ENCODE assay signal across 1 cellular context in genomic region chr16:3596101-3596861, GRCh38.
TF ChIP-seq lines count a peak whose summit lies in the region.

No MANE protein-coding gene starts in this region.

TF ChIP-seq in HepG2, 621 proteins besides CTCF, POLR2A, EP300 and RAD21 (continued from another document and continues in another):
- TF ChIP-seq, protein P1, sequence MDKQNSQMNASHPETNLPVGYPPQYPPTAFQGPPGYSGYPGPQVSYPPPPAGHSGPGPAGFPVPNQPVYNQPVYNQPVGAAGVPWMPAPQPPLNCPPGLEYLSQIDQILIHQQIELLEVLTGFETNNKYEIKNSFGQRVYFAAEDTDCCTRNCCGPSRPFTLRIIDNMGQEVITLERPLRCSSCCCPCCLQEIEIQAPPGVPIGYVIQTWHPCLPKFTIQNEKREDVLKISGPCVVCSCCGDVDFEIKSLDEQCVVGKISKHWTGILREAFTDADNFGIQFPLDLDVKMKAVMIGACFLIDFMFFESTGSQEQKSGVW (CRISPR knock-in tag; IDR thresholded peaks at IDR 0.05; ENCODE audit: borderline replicate concordance) = no peak
- TF ChIP-seq CENPT (CRISPR knock-in tag; IDR thresholded peaks at IDR 0.05; ENCODE audit: low read depth) (peak; percentile 37; the same call in 1 of the 2 replicates), HNF4G (IDR thresholded peaks at IDR 0.05; ENCODE audit: borderline replicate concordance, low read depth, low read length) (peak; percentile 36), HNF4G (CRISPR knock-in tag; IDR thresholded peaks at IDR 0.05; ENCODE audit: borderline replicate concordance, low read depth) (no peak), HMGA1 (CRISPR knock-in tag; conservative IDR thresholded peaks at IDR 0.05) (no peak), ZNF3 (CRISPR knock-in tag; IDR thresholded peaks at IDR 0.05) (0 out of 2 replicates have a peak, but pooled peaks have one; percentile 46), ZBTB38 (CRISPR knock-in tag; IDR thresholded peaks at IDR 0.05) (no peak; the same call in 1 of the 2 replicates), AGO1 (IDR thresholded peaks at IDR 0.05; ENCODE audit: low read depth, low read length, poor library complexity, severe bottlenecking) (no peak), ZNF557 (CRISPR knock-in tag; IDR thresholded peaks at IDR 0.05) (peak; percentile 66; the same call in 1 of the 2 replicates), ZFYVE20 (CRISPR knock-in tag; IDR thresholded peaks at IDR 0.05; ENCODE audit: borderline replicate concordance, low read depth) (0 out of 2 replicates have a peak, but pooled peaks have one; percentile 32), TBX3 (IDR thresholded peaks at IDR 0.05; ENCODE audit: borderline replicate concordance) (peak; percentile 24; the same call in 1 of the 2 replicates), HOXA9 (CRISPR knock-in tag; IDR thresholded peaks at IDR 0.05; ENCODE audit: borderline replicate concordance) (no peak), GATAD2A (CRISPR knock-in tag; IDR thresholded peaks at IDR 0.05) (peak; percentile 90), ZSCAN25 (CRISPR knock-in tag; IDR thresholded peaks at IDR 0.05) (peak; percentile 75; the same call in 1 of the 2 replicates), NR2C2 (CRISPR knock-in tag; IDR thresholded peaks at IDR 0.05; ENCODE audit: borderline replicate concordance) (peak; percentile 42; the same call in 1 of the 2 replicates), HMG20B (CRISPR knock-in tag; conservative IDR thresholded peaks at IDR 0.05) (no peak), ZNF17 (CRISPR knock-in tag; IDR thresholded peaks at IDR 0.05) (no peak), KDM6A (CRISPR knock-in tag; IDR thresholded peaks at IDR 0.05; ENCODE audit: low read depth) (peak; percentile 76), PITX1 (CRISPR knock-in tag; IDR thresholded peaks at IDR 0.05) (peak; percentile 91), PHF20 (CRISPR knock-in tag; IDR thresholded peaks at IDR 0.05) (no peak), NR2F6 (IDR thresholded peaks at IDR 0.05) (peak; percentile 55; the same call in 1 of the 2 replicates), NR2F6 (CRISPR knock-in tag; IDR thresholded peaks at IDR 0.05) (peak; percentile 82), ZBTB49 (CRISPR knock-in tag; IDR thresholded peaks at IDR 0.05; ENCODE audit: borderline replicate concordance) (no peak), ZNF558 (CRISPR knock-in tag; IDR thresholded peaks at IDR 0.05; ENCODE audit: borderline replicate concordance) (no peak), MYC (CRISPR knock-in tag; IDR thresholded peaks at IDR 0.05; ENCODE audit: borderline replicate concordance) (peak; percentile 79), SP4 (CRISPR knock-in tag; IDR thresholded peaks at IDR 0.05) (peak; percentile 58; the same call in 1 of the 2 replicates), MXI1 (IDR thresholded peaks at IDR 0.05; ENCODE audit: borderline replicate concordance, low read depth, low read length) (peak; percentile 63; the same call in 1 of the 3 replicates), RFXAP (CRISPR knock-in tag; IDR thresholded peaks at IDR 0.05; ENCODE audit: borderline replicate concordance) (peak; percentile 67; the same call in 1 of the 2 replicates), MTF1 (CRISPR knock-in tag; IDR thresholded peaks at IDR 0.05) (peak; percentile 54; the same call in 1 of the 2 replicates), ZNF781 (CRISPR knock-in tag; IDR thresholded peaks at IDR 0.05; ENCODE audit: borderline replicate concordance, not compliant biosample characterization) (peak; percentile 78), GMEB2 (CRISPR knock-in tag; IDR thresholded peaks at IDR 0.05; ENCODE audit: low read depth) (no peak), TP53 (CRISPR knock-in tag; conservative IDR thresholded peaks at IDR 0.05) (0 out of 2 replicates have a peak, but pooled peaks have one; percentile 63), ZNF33B (CRISPR knock-in tag; IDR thresholded peaks at IDR 0.05) (no peak), HHEX (CRISPR knock-in tag; IDR thresholded peaks at IDR 0.05) (peak; percentile 71; the same call in 1 of the 2 replicates), ZMYM2 (CRISPR knock-in tag; IDR thresholded peaks at IDR 0.05) (peak; percentile 42; the same call in 1 of the 2 replicates), NR2F2 (IDR thresholded peaks at IDR 0.05; ENCODE audit: borderline replicate concordance, low read depth) (peak; percentile 25; the same call in 1 of the 2 replicates), ARID5B (CRISPR knock-in tag; IDR thresholded peaks at IDR 0.05) (peak; percentile 94), MIER2 (CRISPR knock-in tag; IDR thresholded peaks at IDR 0.05) (peak; percentile 70; the same call in 1 of the 2 replicates), EEA1 (CRISPR knock-in tag; IDR thresholded peaks at IDR 0.05; ENCODE audit: borderline replicate concordance) (0 out of 2 replicates have a peak, but pooled peaks have one; percentile 49), ZNF572 (CRISPR knock-in tag; IDR thresholded peaks at IDR 0.05) (peak; percentile 84; the same call in 1 of the 2 replicates), TEF (CRISPR knock-in tag; IDR thresholded peaks at IDR 0.05) (peak; percentile 74; the same call in 1 of the 2 replicates), NR2F1 (CRISPR knock-in tag; IDR thresholded peaks at IDR 0.05) (peak; percentile 34 to 65; a peak in 2 of 4 replicates), NCOR1 (IDR thresholded peaks at IDR 0.05; ENCODE audit: borderline replicate concordance, low read length) (no peak), PHF21A (CRISPR knock-in tag; IDR thresholded peaks at IDR 0.05) (peak; percentile 92), ZNF317 (CRISPR knock-in tag; IDR thresholded peaks at IDR 0.05) (peak; percentile 50; the same call in 1 of the 2 replicates), HOXA3 (CRISPR knock-in tag; IDR thresholded peaks at IDR 0.05) (peak; percentile 86), REXO4 (CRISPR knock-in tag; IDR thresholded peaks at IDR 0.05; ENCODE audit: borderline replicate concordance) (0 out of 2 replicates have a peak, but pooled peaks have one; percentile 57), ZNF670 (CRISPR knock-in tag; IDR thresholded peaks at IDR 0.05; ENCODE audit: borderline replicate concordance) (0 out of 2 replicates have a peak, but pooled peaks have one; percentile 34), RBM22 (optimal IDR thresholded peaks at IDR 0.05; ENCODE audit: low read length) (no peak), CEBPG (CRISPR knock-in tag; IDR thresholded peaks at IDR 0.05) (peak; percentile 60; the same call in 1 of the 2 replicates)
- TF ChIP-seq, protein P2, sequence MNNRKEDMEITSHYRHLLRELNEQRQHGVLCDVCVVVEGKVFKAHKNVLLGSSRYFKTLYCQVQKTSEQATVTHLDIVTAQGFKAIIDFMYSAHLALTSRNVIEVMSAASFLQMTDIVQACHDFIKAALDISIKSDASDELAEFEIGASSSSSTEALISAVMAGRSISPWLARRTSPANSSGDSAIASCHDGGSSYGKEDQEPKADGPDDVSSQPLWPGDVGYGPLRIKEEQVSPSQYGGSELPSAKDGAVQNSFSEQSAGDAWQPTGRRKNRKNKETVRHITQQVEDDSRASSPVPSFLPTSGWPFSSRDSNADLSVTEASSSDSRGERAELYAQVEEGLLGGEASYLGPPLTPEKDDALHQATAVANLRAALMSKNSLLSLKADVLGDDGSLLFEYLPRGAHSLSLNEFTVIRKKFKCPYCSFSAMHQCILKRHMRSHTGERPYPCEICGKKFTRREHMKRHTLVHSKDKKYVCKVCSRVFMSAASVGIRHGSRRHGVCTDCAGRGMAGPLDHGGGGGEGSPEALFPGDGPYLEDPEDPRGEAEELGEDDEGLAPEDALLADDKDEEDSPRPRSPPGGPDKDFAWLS (CRISPR knock-in tag; IDR thresholded peaks at IDR 0.05; ENCODE audit: borderline replicate concordance) = no peak
- TF ChIP-seq, protein P3, sequence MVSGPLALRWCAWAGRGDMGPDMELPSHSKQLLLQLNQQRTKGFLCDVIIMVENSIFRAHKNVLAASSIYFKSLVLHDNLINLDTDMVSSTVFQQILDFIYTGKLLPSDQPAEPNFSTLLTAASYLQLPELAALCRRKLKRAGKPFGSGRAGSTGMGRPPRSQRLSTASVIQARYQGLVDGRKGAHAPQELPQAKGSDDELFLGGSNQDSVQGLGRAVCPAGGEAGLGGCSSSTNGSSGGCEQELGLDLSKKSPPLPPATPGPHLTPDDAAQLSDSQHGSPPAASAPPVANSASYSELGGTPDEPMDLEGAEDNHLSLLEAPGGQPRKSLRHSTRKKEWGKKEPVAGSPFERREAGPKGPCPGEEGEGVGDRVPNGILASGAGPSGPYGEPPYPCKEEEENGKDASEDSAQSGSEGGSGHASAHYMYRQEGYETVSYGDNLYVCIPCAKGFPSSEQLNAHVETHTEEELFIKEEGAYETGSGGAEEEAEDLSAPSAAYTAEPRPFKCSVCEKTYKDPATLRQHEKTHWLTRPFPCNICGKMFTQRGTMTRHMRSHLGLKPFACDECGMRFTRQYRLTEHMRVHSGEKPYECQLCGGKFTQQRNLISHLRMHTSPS (CRISPR knock-in tag; IDR thresholded peaks at IDR 0.05; ENCODE audit: low read depth) = peak; percentile 69
- TF ChIP-seq, protein P4, sequence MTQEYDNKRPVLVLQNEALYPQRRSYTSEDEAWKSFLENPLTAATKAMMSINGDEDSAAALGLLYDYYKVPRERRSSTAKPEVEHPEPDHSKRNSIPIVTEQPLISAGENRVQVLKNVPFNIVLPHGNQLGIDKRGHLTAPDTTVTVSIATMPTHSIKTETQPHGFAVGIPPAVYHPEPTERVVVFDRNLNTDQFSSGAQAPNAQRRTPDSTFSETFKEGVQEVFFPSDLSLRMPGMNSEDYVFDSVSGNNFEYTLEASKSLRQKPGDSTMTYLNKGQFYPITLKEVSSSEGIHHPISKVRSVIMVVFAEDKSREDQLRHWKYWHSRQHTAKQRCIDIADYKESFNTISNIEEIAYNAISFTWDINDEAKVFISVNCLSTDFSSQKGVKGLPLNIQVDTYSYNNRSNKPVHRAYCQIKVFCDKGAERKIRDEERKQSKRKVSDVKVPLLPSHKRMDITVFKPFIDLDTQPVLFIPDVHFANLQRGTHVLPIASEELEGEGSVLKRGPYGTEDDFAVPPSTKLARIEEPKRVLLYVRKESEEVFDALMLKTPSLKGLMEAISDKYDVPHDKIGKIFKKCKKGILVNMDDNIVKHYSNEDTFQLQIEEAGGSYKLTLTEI (CRISPR knock-in tag; conservative IDR thresholded peaks at IDR 0.05) = no peak
